Comparison of ENCODE assay signal across 8 cellular contexts in genomic region chr1:173205146-173206051, GRCh38. TPM values are rescaled to one million over a fixed set of nuclear protein-coding genes. Genes with fewer than 3 reads are reported as not detected.
DNase-seq lines count a peak whose midpoint lies in the region; ATAC-seq and TF ChIP-seq lines count a peak whose summit lies in the region.

No MANE protein-coding gene starts in this region.

- H3K27me3 Mint-ChIP-seq in activated naive CD8-positive, alpha-beta T cell treated with anti-CD3 and anti-CD28 coated beads, Interleukin-2, amount 50 U/mL, for 24 hours = peaks cover 4% of the 10 kb centered on the region
- H3K27me3 Mint-ChIP-seq in mesothelial cell of epicardium (ENCODE audit: low read depth) (peaks cover 6% of the 10 kb centered on the region), chondrocyte (ENCODE audit: low read depth) (peaks cover 2% of the 10 kb centered on the region)

- peak; percentile 54 for ATAC-seq in HG03571 (IDR thresholded peaks at IDR 0.05; ENCODE audit: unreplicated experiment)
- ATAC-seq in activated naive CD8-positive, alpha-beta T cell treated with anti-CD3 and anti-CD28 coated beads, Interleukin-2, amount 50 U/mL, for 24 hours = peak; percentile 72

- peak overlapping the region; percentile 77 for H3K4me3 Mint-ChIP-seq in activated naive CD8-positive, alpha-beta T cell treated with anti-CD3 and anti-CD28 coated beads, Interleukin-2, amount 50 U/mL, for 24 hours
- H3K4me3 Mint-ChIP-seq in mesothelial cell of epicardium (peak overlapping the region; percentile 25), chondrocyte (ENCODE audit: unreplicated experiment) (no peak overlapping the region)

- DNase-seq in EL = peak; percentile 31
- peak; percentile 12 for DNase-seq in activated naive CD8-positive, alpha-beta T cell treated with anti-CD3 and anti-CD28 coated beads, Interleukin-2, amount 50 U/mL, for 24 hours
- DNase-seq in mesothelial cell of epicardium (ENCODE audit: low spot score in 2 of 2, unreplicated experiment in 2 of 2) = no peak
- no peak for DNase-seq in chondrocyte (ENCODE audit: low spot score)
- no peak for DNase-seq in occipital lobe (lab: John Stamatoyannopoulos, UW)
- DNase-seq in 8988T = no peak
- no peak for DNase-seq in stimulated activated CD4-positive, alpha-beta T cell treated with anti-CD3 and anti-CD28 coated beads, Interleukin-1b, Interleukin-23, amount 100 ng/mL, for 48 hours

- H3K27ac Mint-ChIP-seq in activated naive CD8-positive, alpha-beta T cell treated with anti-CD3 and anti-CD28 coated beads, Interleukin-2, amount 50 U/mL, for 24 hours = peak overlapping the region; percentile 55
- H3K27ac Mint-ChIP-seq in mesothelial cell of epicardium = no peak overlapping the region
- H3K27ac Mint-ChIP-seq in chondrocyte (ENCODE audit: unreplicated experiment) = no peak overlapping the region

- TF ChIP-seq CTCF in mesothelial cell of epicardium (IDR thresholded peaks at IDR 0.05; ENCODE audit: unreplicated experiment) = no peak
- TF ChIP-seq CTCF in chondrocyte (IDR thresholded peaks at IDR 0.05) = no peak

- H3K9me3 Mint-ChIP-seq in activated naive CD8-positive, alpha-beta T cell treated with anti-CD3 and anti-CD28 coated beads, Interleukin-2, amount 50 U/mL, for 24 hours = no peaks in the 10 kb centered on the region
- H3K9me3 Mint-ChIP-seq in mesothelial cell of epicardium (no peaks in the 10 kb centered on the region), chondrocyte (ENCODE audit: low read depth) (no peaks in the 10 kb centered on the region)

- H3K36me3 Mint-ChIP-seq in activated naive CD8-positive, alpha-beta T cell treated with anti-CD3 and anti-CD28 coated beads, Interleukin-2, amount 50 U/mL, for 24 hours (ENCODE audit: low read depth) = no peaks in the 10 kb centered on the region
- H3K36me3 Mint-ChIP-seq in mesothelial cell of epicardium (no peaks in the 10 kb centered on the region), chondrocyte (ENCODE audit: low read depth) (no peaks in the 10 kb centered on the region)

- peaks cover 80% of the 10 kb centered on the region for H3K4me1 Mint-ChIP-seq in activated naive CD8-positive, alpha-beta T cell treated with anti-CD3 and anti-CD28 coated beads, Interleukin-2, amount 50 U/mL, for 24 hours
- H3K4me1 Mint-ChIP-seq in mesothelial cell of epicardium (peaks cover 50% of the 10 kb centered on the region), chondrocyte (ENCODE audit: low read depth) (peaks cover 21% of the 10 kb centered on the region)

RNA-seq across cellular contexts. Expression of gene TNFSF4, which starts 1.7 kb away (rescaled TPM):
- total RNA-seq in mesothelial cell of epicardium = 2.0 to 2.8 TPM (median 2.1 TPM) in 3 replicates
- 0.54 to 1.1 TPM (median 0.77 TPM) in 3 replicates for total RNA-seq in chondrocyte
- 1.6 TPM for total RNA-seq in occipital lobe

Comparison
In these comparisons a context has a peak if more than half of its experiments do, and no peak if none do; other contexts are left out.
1. DNase-seq: peak in EL (single experiment) and activated naive CD8-positive, alpha-beta T cell treated with anti-CD3 and anti-CD28 coated beads, Interleukin-2, amount 50 U/mL, for 24 hours (single experiment); none in mesothelial cell of epicardium (0 of 2), chondrocyte (single experiment), occipital lobe (single experiment), 8988T (single experiment) and stimulated activated CD4-positive, alpha-beta T cell treated with anti-CD3 and anti-CD28 coated beads, Interleukin-1b, Interleukin-23, amount 100 ng/mL, for 48 hours (single experiment).